16 cellular contexts compared by ENCODE assay signal in the genomic region with DNA sequence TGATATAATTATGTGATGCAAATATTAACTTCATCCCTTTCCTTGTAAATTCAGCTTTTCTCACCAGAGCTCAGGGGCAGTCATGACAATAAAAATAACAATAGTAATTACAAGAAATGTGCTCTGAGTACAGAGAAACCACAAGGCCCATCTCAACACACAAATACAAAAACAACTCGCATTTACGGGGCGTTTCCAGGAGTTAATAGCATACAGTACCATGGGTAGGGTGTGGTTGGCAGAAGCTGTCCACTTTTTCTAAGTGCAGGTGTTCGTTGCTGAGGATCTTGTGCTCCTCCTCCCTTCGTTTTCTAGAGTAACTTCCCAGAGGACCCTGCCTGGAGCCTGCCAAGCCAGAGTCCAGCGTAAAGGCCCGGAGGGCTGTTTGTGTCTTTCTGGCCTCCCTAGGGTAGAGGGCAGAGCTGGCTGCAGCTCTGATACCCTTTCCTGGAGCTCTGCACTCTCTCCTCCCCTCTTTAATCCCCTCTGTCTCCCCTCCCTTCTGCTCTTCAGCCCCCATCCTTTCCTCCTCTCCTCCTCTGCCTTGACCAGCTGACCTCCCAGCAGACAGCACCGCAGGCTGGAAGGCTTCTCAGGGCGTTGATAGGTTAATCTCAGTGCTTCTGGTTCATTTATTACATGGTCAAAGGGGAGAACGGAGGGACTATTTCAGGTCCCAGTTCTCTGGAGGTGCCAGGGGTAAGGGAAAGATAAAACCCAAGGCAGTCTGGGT. TPM values are rescaled to one million over a fixed set of nuclear protein-coding genes. Genes with fewer than 3 reads are reported as not detected.
DNase-seq lines count a peak whose midpoint lies in the region; ATAC-seq and TF ChIP-seq lines count a peak whose summit lies in the region.
"Had no signal": no experiment of that assay in that cellular context is flagged by ENCODE, and none has a peak within 500 bp of the region (broad histone marks: within the 10 kb centered on the region; RNA-seq: fewer than 3 reads in every experiment).

No MANE protein-coding gene starts in this region.

- H3K36me3 ChIP-seq in gastroesophageal sphincter, result no peaks in the 10 kb centered on the region
- H3K36me3 ChIP-seq in BE2C, result no peaks in the 10 kb centered on the region
- H3K36me3 ChIP-seq: ascending aorta had no signal

- no peak for ATAC-seq in activated CD8-positive, alpha-beta memory T cell treated with anti-CD3 and anti-CD28 coated beads, Interleukin-2, amount 10 ng/mL, durations not matched to agents 7 days and 5 days
- no peak for ATAC-seq in gastroesophageal sphincter
- no peak for ATAC-seq in HG03460 (IDR thresholded peaks at IDR 0.05; ENCODE audit: unreplicated experiment)
- ATAC-seq: T-cell had no signal

- peak overlapping the region in 3 of 4 donors; percentile 12 to 32 (median 31) for H3K27ac ChIP-seq in gastroesophageal sphincter
- H3K27ac ChIP-seq: ascending aorta had no signal

- TF ChIP-seq EP300 in gastroesophageal sphincter (IDR thresholded peaks at IDR 0.05), result no peak

- H3K27me3 ChIP-seq in gastroesophageal sphincter (no peaks in the 10 kb centered on the region), BE2C (no peaks in the 10 kb centered on the region)
- H3K27me3 ChIP-seq: ascending aorta, dorsolateral prefrontal cortex had no signal

- no peaks in the 10 kb centered on the region for H3K36me3 Mint-ChIP-seq in activated CD8-positive, alpha-beta memory T cell treated with anti-CD3 and anti-CD28 coated beads, Interleukin-2, amount 10 ng/mL, durations not matched to agents 7 days and 5 days
- no peaks in the 10 kb centered on the region for H3K36me3 Mint-ChIP-seq in nephron progenitor cell (ENCODE audit: low read depth)
- H3K36me3 Mint-ChIP-seq: T-cell had no signal

- DNase-seq in activated CD8-positive, alpha-beta memory T cell treated with anti-CD3 and anti-CD28 coated beads, Interleukin-2, amount 10 ng/mL, durations not matched to agents 7 days and 5 days, result no peak
- no peak for DNase-seq in activated CD8-positive, alpha-beta memory T cell treated with anti-CD3 and anti-CD28 coated beads, Interleukin-2, amount 50 U/mL, for 48 hours
- no peak for DNase-seq in nephron progenitor cell
- DNase-seq in ureter (ENCODE audit: low spot score), result peak; percentile 12
- DNase-seq in BE2C, result no peak
- no peak for DNase-seq in NK-92 (lab: John Stamatoyannopoulos, UW; ENCODE audit: unreplicated experiment)
- DNase-seq: activated CD4-positive, alpha-beta T cell treated with anti-CD3 and anti-CD28 coated beads for 1 hour; activated T-cell treated with anti-CD3 and anti-CD28 coated beads, Interleukin-2, amount 50 U/mL, for 72 hours; dorsolateral prefrontal cortex; NCI-H2171; small intestine; T-cell had no signal

- H3K27me3 Mint-ChIP-seq in activated CD8-positive, alpha-beta memory T cell treated with anti-CD3 and anti-CD28 coated beads, Interleukin-2, amount 10 ng/mL, durations not matched to agents 7 days and 5 days, result no peaks in the 10 kb centered on the region
- peaks cover 11% of the 10 kb centered on the region for H3K27me3 Mint-ChIP-seq in nephron progenitor cell (ENCODE audit: low read depth, poor library complexity)
- H3K27me3 Mint-ChIP-seq: T-cell had no signal

- peaks cover 11% of the 10 kb centered on the region for H3K4me1 Mint-ChIP-seq in activated CD8-positive, alpha-beta memory T cell treated with anti-CD3 and anti-CD28 coated beads, Interleukin-2, amount 10 ng/mL, durations not matched to agents 7 days and 5 days
- peaks cover 76% of the 10 kb centered on the region for H3K4me1 Mint-ChIP-seq in nephron progenitor cell

- H3K9me3 ChIP-seq in gastroesophageal sphincter, result no peaks in the 10 kb centered on the region
- no peaks in the 10 kb centered on the region for H3K9me3 ChIP-seq in BE2C
- H3K9me3 ChIP-seq: ascending aorta had no signal

- H3K27ac Mint-ChIP-seq in activated CD8-positive, alpha-beta memory T cell treated with anti-CD3 and anti-CD28 coated beads, Interleukin-2, amount 10 ng/mL, durations not matched to agents 7 days and 5 days, result peak overlapping the region; percentile 20
- H3K27ac Mint-ChIP-seq in nephron progenitor cell, result peak overlapping the region; percentile 95

- WGBS in gastroesophageal sphincter (ENCODE audit: low coverage in 1 of 2), 2 donors, result 64 to 70% methylated on average over 6 to 9 of the region's 10 CpGs

- no peak overlapping the region for H3K4me3 ChIP-seq in gastroesophageal sphincter
- no peak overlapping the region for H3K4me3 ChIP-seq in BE2C (ENCODE audit: low read depth, low read length)
- H3K4me3 ChIP-seq: ascending aorta, dorsolateral prefrontal cortex had no signal

- no peaks in the 10 kb centered on the region for H3K9me3 Mint-ChIP-seq in activated CD8-positive, alpha-beta memory T cell treated with anti-CD3 and anti-CD28 coated beads, Interleukin-2, amount 10 ng/mL, durations not matched to agents 7 days and 5 days (ENCODE audit: low read depth)
- H3K9me3 Mint-ChIP-seq in nephron progenitor cell, result no peaks in the 10 kb centered on the region
- H3K9me3 Mint-ChIP-seq: activated T-cell treated with anti-CD3 and anti-CD28 coated beads, Interleukin-2, amount 50 U/mL, for 72 hours; T-cell had no signal

- no peak for TF ChIP-seq CTCF in gastroesophageal sphincter (IDR thresholded peaks at IDR 0.05)
- TF ChIP-seq CTCF in nephron progenitor cell (IDR thresholded peaks at IDR 0.05), result no peak
- no peak for TF ChIP-seq CTCF in BE2C (IDR thresholded peaks at IDR 0.05; ENCODE audit: low read depth, low read length)

- no peak overlapping the region for H3K4me3 Mint-ChIP-seq in activated CD8-positive, alpha-beta memory T cell treated with anti-CD3 and anti-CD28 coated beads, Interleukin-2, amount 10 ng/mL, durations not matched to agents 7 days and 5 days
- peak overlapping the region; percentile 8 for H3K4me3 Mint-ChIP-seq in nephron progenitor cell
- H3K4me3 Mint-ChIP-seq: T-cell had no signal

- CTCF ChIA-PET in activated CD8-positive, alpha-beta memory T cell treated with anti-CD3 and anti-CD28 coated beads, Interleukin-2, amount 10 ng/mL, durations not matched to agents 7 days and 5 days (lab: Charles Lee), result interaction anchor here (0.8 to 4.5 kb wide), 2 partner anchors 13 to 18 kb away, joined by 3 to 56 read pairs; a partner anchor contains a TSS

- H3K4me1 ChIP-seq in gastroesophageal sphincter (peaks cover 0 to 24% (median 0%) of the 10 kb centered on the region in 3 donors), BE2C (no peaks in the 10 kb centered on the region; the same call in 1 of the 2 replicates)
- H3K4me1 ChIP-seq: ascending aorta had no signal

- no peak for TF ChIP-seq POLR2A in gastroesophageal sphincter (IDR thresholded peaks at IDR 0.05)

RNA-seq across cellular contexts. Expression of a gene that starts 11.4 kb away (rescaled TPM):
- total RNA-seq in activated CD8-positive, alpha-beta memory T cell treated with anti-CD3 and anti-CD28 coated beads, Interleukin-2, amount 10 ng/mL, durations not matched to agents 7 days and 5 days, result under 1 TPM; 0.28 to 0.38 TPM
- total RNA-seq in gastroesophageal sphincter (10 to 100 TPM in 2 of 4 donors, 1 to 10 TPM in 2; 6.7 to 33.9 (median 20.3) TPM), ureter (7.5 TPM)
- 19.0 TPM for polyA plus RNA-seq in BE2C (2012; ENCODE audit: insufficient read depth, insufficient read length, low read depth)
- total RNA-seq: OCI-LY7 had no signal

RNA-seq across cellular contexts. Expression of a gene that starts 20.3 kb away (rescaled TPM):
- total RNA-seq in activated CD8-positive, alpha-beta memory T cell treated with anti-CD3 and anti-CD28 coated beads, Interleukin-2, amount 10 ng/mL, durations not matched to agents 7 days and 5 days, result 1 to 10 TPM; 1.4 to 2.6 TPM
- total RNA-seq in gastroesophageal sphincter (1 to 10 TPM in 3 of 4 donors, not detected in 1; 1.9 to 4.6 (median 2.4) TPM), ureter (9.4 TPM)
- polyA plus RNA-seq in BE2C (2012; ENCODE audit: insufficient read depth, insufficient read length, low read depth), result 0.83 TPM

RNA-seq across cellular contexts. Expression of a gene that starts 21.9 kb away (rescaled TPM):
- 10 to 100 TPM; 72.9 to 84.1 TPM for total RNA-seq in activated CD8-positive, alpha-beta memory T cell treated with anti-CD3 and anti-CD28 coated beads, Interleukin-2, amount 10 ng/mL, durations not matched to agents 7 days and 5 days
- total RNA-seq in gastroesophageal sphincter, result 10 to 100 TPM; 56.7 to 95.9 (median 78.9) TPM
- total RNA-seq in ureter, result 140 TPM
- 58.7 TPM for polyA plus RNA-seq in BE2C (2012; ENCODE audit: insufficient read depth, insufficient read length, low read depth)

RNA-seq across cellular contexts. Expression of a gene that starts 23.0 kb away (rescaled TPM):
- total RNA-seq in activated CD8-positive, alpha-beta memory T cell treated with anti-CD3 and anti-CD28 coated beads, Interleukin-2, amount 10 ng/mL, durations not matched to agents 7 days and 5 days, result 10 to 100 TPM; 12.9 to 26.5 TPM
- total RNA-seq in gastroesophageal sphincter (10 to 100 TPM in 2 of 4 donors, 1 to 10 TPM in 2; 7.1 to 16.8 (median 10.7) TPM), ureter (11.4 TPM)
- 1.3 TPM for polyA plus RNA-seq in BE2C (2012; ENCODE audit: insufficient read depth, insufficient read length, low read depth)
- total RNA-seq: ascending aorta had no signal

RNA-seq across cellular contexts. Expression of a gene that starts 23.7 kb away (rescaled TPM):
- total RNA-seq in activated CD8-positive, alpha-beta memory T cell treated with anti-CD3 and anti-CD28 coated beads, Interleukin-2, amount 10 ng/mL, durations not matched to agents 7 days and 5 days, result 100 to 1,000 TPM; 102 to 107 TPM
- total RNA-seq in gastroesophageal sphincter (10 to 100 TPM; 72.4 to 81.0 (median 75.9) TPM), ureter (62.4 TPM)
- polyA plus RNA-seq in BE2C (2012; ENCODE audit: insufficient read depth, insufficient read length, low read depth), result 132 TPM
